ENCODE assay signal across 21 cellular contexts in genomic region chr12:62304560-62304959, GRCh38.
DNase-seq lines count a peak whose midpoint lies in the region; ATAC-seq and FAIRE-seq lines count a peak whose summit lies in the region.
"Had no signal": no experiment of that assay in that cellular context is flagged by ENCODE, and none has a peak within 500 bp of the region (broad histone marks: within the 10 kb centered on the region; RNA-seq: fewer than 3 reads in every experiment).

No MANE protein-coding gene starts in this region.

- ATAC-seq in central memory CD8-positive, alpha-beta T cell (replicated peaks; ENCODE audit: extremely low read depth, poor library complexity, severe bottlenecking), result no peak
- ATAC-seq in stimulated activated naive B cell treated with anti-CD40 and anti-IgM and Interleukin-4, amounts not matched to agents 10 μg/mL and 1 μg/mL and 100 μg/mL, for 72 hours (replicated peaks), result no peak
- ATAC-seq in stimulated activated naive CD8-positive, alpha-beta T cell treated with anti-CD3 and anti-CD28 coated beads, Interleukin-15, Interleukin-2, amounts not matched to agents 100 U/mL and 50 U/mL, for 24 hours, result no peak
- ATAC-seq: CD8-positive, alpha-beta T cell; GM23338 had no signal

- peaks cover 87% of the 10 kb centered on the region for H3K36me3 Mint-ChIP-seq in activated naive CD4-positive, alpha-beta T cell treated with anti-CD3 and anti-CD28 coated beads, Interleukin-2, amount 10 ng/mL, durations not matched to agents 7 days and 5 days
- H3K36me3 Mint-ChIP-seq in central memory CD8-positive, alpha-beta T cell (ENCODE audit: insufficient read depth), result peaks cover 44% of the 10 kb centered on the region
- peaks cover 46 to 70% of the 10 kb centered on the region in 2 donors for H3K36me3 Mint-ChIP-seq in stimulated activated naive B cell treated with anti-CD40 and anti-IgM and Interleukin-4, amounts not matched to agents 10 μg/mL and 1 μg/mL and 100 μg/mL, for 72 hours

- H3K27me3 Mint-ChIP-seq in activated naive CD4-positive, alpha-beta T cell treated with anti-CD3 and anti-CD28 coated beads, Interleukin-2, amount 10 ng/mL, durations not matched to agents 7 days and 5 days, result no peaks in the 10 kb centered on the region
- H3K27me3 Mint-ChIP-seq in central memory CD8-positive, alpha-beta T cell, result no peaks in the 10 kb centered on the region
- H3K27me3 Mint-ChIP-seq in stimulated activated naive B cell treated with anti-CD40 and anti-IgM and Interleukin-4, amounts not matched to agents 10 μg/mL and 1 μg/mL and 100 μg/mL, for 72 hours, result no peaks in the 10 kb centered on the region
- H3K27me3 Mint-ChIP-seq: B cell had no signal

- peaks cover 10% of the 10 kb centered on the region for H3K9me3 Mint-ChIP-seq in activated naive CD4-positive, alpha-beta T cell treated with anti-CD3 and anti-CD28 coated beads, Interleukin-2, amount 10 ng/mL, durations not matched to agents 7 days and 5 days
- no peaks in the 10 kb centered on the region for H3K9me3 Mint-ChIP-seq in central memory CD8-positive, alpha-beta T cell
- peaks cover 4 to 8% of the 10 kb centered on the region in 2 donors for H3K9me3 Mint-ChIP-seq in stimulated activated naive B cell treated with anti-CD40 and anti-IgM and Interleukin-4, amounts not matched to agents 10 μg/mL and 1 μg/mL and 100 μg/mL, for 72 hours

- H3K4me1 Mint-ChIP-seq in activated naive CD4-positive, alpha-beta T cell treated with anti-CD3 and anti-CD28 coated beads, Interleukin-2, amount 10 ng/mL, durations not matched to agents 7 days and 5 days, result peaks cover 46% of the 10 kb centered on the region
- H3K4me1 Mint-ChIP-seq in central memory CD8-positive, alpha-beta T cell, result peaks cover 67% of the 10 kb centered on the region
- H3K4me1 Mint-ChIP-seq in stimulated activated naive B cell treated with anti-CD40 and anti-IgM and Interleukin-4, amounts not matched to agents 10 μg/mL and 1 μg/mL and 100 μg/mL, for 72 hours, result peaks cover 20 to 38% of the 10 kb centered on the region in 2 donors
- H3K4me1 Mint-ChIP-seq: GM23338 had no signal

- peak; percentile 18 for FAIRE-seq in GM19239 (lab: Jason Lieb, UNC)
- FAIRE-seq: GM18507, H54, HTR-8/SVneo had no signal

- peak overlapping the region; percentile 69 for H3K27ac Mint-ChIP-seq in activated naive CD4-positive, alpha-beta T cell treated with anti-CD3 and anti-CD28 coated beads, Interleukin-2, amount 10 ng/mL, durations not matched to agents 7 days and 5 days
- peak overlapping the region; percentile 5 for H3K27ac Mint-ChIP-seq in central memory CD8-positive, alpha-beta T cell (ENCODE audit: low read depth)
- peak overlapping the region; percentile 79 for H3K27ac Mint-ChIP-seq in stimulated activated naive B cell treated with anti-CD40 and anti-IgM and Interleukin-4, amounts not matched to agents 10 μg/mL and 1 μg/mL and 100 μg/mL, for 72 hours
- H3K27ac Mint-ChIP-seq: B cell; CD8-positive, alpha-beta T cell; GM23338 had no signal

- CTCF ChIA-PET in activated naive CD4-positive, alpha-beta T cell treated with anti-CD3 and anti-CD28 coated beads, Interleukin-2, amount 10 ng/mL, durations not matched to agents 7 days and 5 days (lab: Charles Lee), result no interaction called here

- no peak for DNase-seq in activated naive CD4-positive, alpha-beta T cell treated with anti-CD3 and anti-CD28 coated beads, Interleukin-2, amount 10 ng/mL, durations not matched to agents 7 days and 5 days
- DNase-seq in activated naive CD4-positive, alpha-beta T cell treated with Interleukin-2 at 50 U/mL for 16 hours, result no peak
- DNase-seq in GM19239 (ENCODE audit: insufficient read length, low spot score), result no peak
- DNase-seq in central memory CD8-positive, alpha-beta T cell (ENCODE audit: low spot score in 2 of 2), result no peak
- DNase-seq in stimulated activated naive B cell treated with anti-CD40 and anti-IgM and Interleukin-4, amounts not matched to agents 10 μg/mL and 1 μg/mL and 100 μg/mL, for 72 hours, result no peak
- no peak for DNase-seq in stimulated activated naive CD8-positive, alpha-beta T cell treated with anti-CD3 and anti-CD28 coated beads, Interleukin-15, Interleukin-2, amounts not matched to agents 100 U/mL and 50 U/mL, for 24 hours
- DNase-seq in NCI-H1694 treated with DMSO at 0.1 percent for 48 hours (lab: John Stamatoyannopoulos, UW), result no peak
- DNase-seq: 8988T; Calu3; CD8-positive, alpha-beta T cell; DMS 273 treated with DMSO at 0.1 percent for 48 hours; DMS53; DND-41; EL; HCEC 1CT; IMR-90 had no signal

- H3K4me3 Mint-ChIP-seq in activated naive CD4-positive, alpha-beta T cell treated with anti-CD3 and anti-CD28 coated beads, Interleukin-2, amount 10 ng/mL, durations not matched to agents 7 days and 5 days, result no peak overlapping the region
- no peak overlapping the region for H3K4me3 Mint-ChIP-seq in central memory CD8-positive, alpha-beta T cell
- no peak overlapping the region for H3K4me3 Mint-ChIP-seq in stimulated activated naive B cell treated with anti-CD40 and anti-IgM and Interleukin-4, amounts not matched to agents 10 μg/mL and 1 μg/mL and 100 μg/mL, for 72 hours
- H3K4me3 Mint-ChIP-seq: B cell; CD8-positive, alpha-beta T cell; GM23338 had no signal

Comparison
In these comparisons a context has a peak if more than half of its experiments do, and no peak if none do; other contexts are left out.
1. H3K27ac Mint-ChIP-seq: peak in every context shown above with its lines; median percentile 79 in stimulated activated naive B cell treated with anti-CD40 and anti-IgM and Interleukin-4, amounts not matched to agents 10 μg/mL and 1 μg/mL and 100 μg/mL, for 72 hours; 69 in activated naive CD4-positive, alpha-beta T cell treated with anti-CD3 and anti-CD28 coated beads, Interleukin-2, amount 10 ng/mL, durations not matched to agents 7 days and 5 days; 5 in central memory CD8-positive, alpha-beta T cell.